ENCODE assay signal across 27 cellular contexts in genomic region chr9:95346021-95346420, GRCh38.
"Had no signal": no experiment of that assay in that cellular context is flagged by ENCODE, and none has a peak within 500 bp of the region (broad histone marks: within the 10 kb centered on the region; RNA-seq: fewer than 3 reads in every experiment).

No MANE protein-coding gene starts in this region.

- ATAC-seq: stimulated activated effector memory CD8-positive, alpha-beta T cell treated with anti-CD3 and anti-CD28 coated beads, Interleukin-12 subunit alpha, Interleukin-12 subunit beta, amount 100 ng/mL, for 72 hours; stimulated activated memory B cell treated with anti-CD40 and anti-IgM and Interleukin-4, amounts not matched to agents 10 μg/mL and 1 μg/mL and 100 μg/mL, for 72 hours; stimulated activated naive B cell treated with anti-CD40 and anti-IgM and Interleukin-4, amounts not matched to agents 10 μg/mL and 1 μg/mL and 100 μg/mL, for 72 hours; stimulated activated naive CD8-positive, alpha-beta T cell treated with anti-CD3 and anti-CD28 coated beads, Interleukin-15, amount 100 ng/mL, for 72 hours; stimulated activated naive CD8-positive, alpha-beta T cell treated with anti-CD3 and anti-CD28 coated beads, Interleukin-15, Interleukin-2, amounts not matched to agents 100 U/mL and 50 U/mL, for 24 hours; upper lobe of right lung had no signal

- H3K27ac Mint-ChIP-seq: stimulated activated effector memory CD8-positive, alpha-beta T cell treated with anti-CD3 and anti-CD28 coated beads, Interleukin-12 subunit alpha, Interleukin-12 subunit beta, amount 100 ng/mL, for 72 hours; stimulated activated memory B cell treated with anti-CD40 and anti-IgM and Interleukin-4, amounts not matched to agents 10 μg/mL and 1 μg/mL and 100 μg/mL, for 72 hours; stimulated activated naive B cell treated with anti-CD40 and anti-IgM and Interleukin-4, amounts not matched to agents 10 μg/mL and 1 μg/mL and 100 μg/mL, for 72 hours; stimulated activated naive CD8-positive, alpha-beta T cell treated with anti-CD3 and anti-CD28 coated beads, Interleukin-15, Interleukin-2, amounts not matched to agents 100 ng/mL and 50 ng/mL, for 24 hours; type B pancreatic cell had no signal

- H3K27me3 ChIP-seq: testis, uterus, vagina had no signal

- H3K9me3 Mint-ChIP-seq: stimulated activated effector memory CD8-positive, alpha-beta T cell treated with anti-CD3 and anti-CD28 coated beads, Interleukin-12 subunit alpha, Interleukin-12 subunit beta, amount 100 ng/mL, for 72 hours; stimulated activated memory B cell treated with anti-CD40 and anti-IgM and Interleukin-4, amounts not matched to agents 10 μg/mL and 1 μg/mL and 100 μg/mL, for 72 hours; stimulated activated naive B cell treated with anti-CD40 and anti-IgM and Interleukin-4, amounts not matched to agents 10 μg/mL and 1 μg/mL and 100 μg/mL, for 72 hours; stimulated activated naive CD8-positive, alpha-beta T cell treated with anti-CD3 and anti-CD28 coated beads, Interleukin-15, amount 100 ng/mL, for 72 hours; stimulated activated naive CD8-positive, alpha-beta T cell treated with anti-CD3 and anti-CD28 coated beads, Interleukin-15, Interleukin-2, amounts not matched to agents 100 ng/mL and 50 ng/mL, for 24 hours; type B pancreatic cell had no signal

- H3K4me3 Mint-ChIP-seq: stimulated activated effector memory CD8-positive, alpha-beta T cell treated with anti-CD3 and anti-CD28 coated beads, Interleukin-12 subunit alpha, Interleukin-12 subunit beta, amount 100 ng/mL, for 72 hours; stimulated activated memory B cell treated with anti-CD40 and anti-IgM and Interleukin-4, amounts not matched to agents 10 μg/mL and 1 μg/mL and 100 μg/mL, for 72 hours; stimulated activated naive B cell treated with anti-CD40 and anti-IgM and Interleukin-4, amounts not matched to agents 10 μg/mL and 1 μg/mL and 100 μg/mL, for 72 hours; stimulated activated naive CD8-positive, alpha-beta T cell treated with anti-CD3 and anti-CD28 coated beads, Interleukin-15, amount 100 ng/mL, for 72 hours; stimulated activated naive CD8-positive, alpha-beta T cell treated with anti-CD3 and anti-CD28 coated beads, Interleukin-15, Interleukin-2, amounts not matched to agents 100 ng/mL and 50 ng/mL, for 24 hours; type B pancreatic cell had no signal

- H3K4me3 ChIP-seq: stomach, suprapubic skin, testis, thoracic aorta, tibial artery, tibial nerve, transverse colon, upper lobe of left lung, upper lobe of right lung, uterus, vagina had no signal

- H3K27ac ChIP-seq: stomach, suprapubic skin, testis, thoracic aorta, tibial artery, tibial nerve, transverse colon, upper lobe of left lung, upper lobe of right lung, uterus, vagina had no signal

- H3K36me3 Mint-ChIP-seq: stimulated activated effector memory CD8-positive, alpha-beta T cell treated with anti-CD3 and anti-CD28 coated beads, Interleukin-12 subunit alpha, Interleukin-12 subunit beta, amount 100 ng/mL, for 72 hours; stimulated activated memory B cell treated with anti-CD40 and anti-IgM and Interleukin-4, amounts not matched to agents 10 μg/mL and 1 μg/mL and 100 μg/mL, for 72 hours; stimulated activated naive B cell treated with anti-CD40 and anti-IgM and Interleukin-4, amounts not matched to agents 10 μg/mL and 1 μg/mL and 100 μg/mL, for 72 hours had no signal

- H3K9me3 ChIP-seq: stomach, suprapubic skin, testis, thoracic aorta, tibial artery, tibial nerve, transverse colon, upper lobe of left lung, upper lobe of right lung, uterus, vagina had no signal

- DNase-seq: stimulated activated CD4-positive, alpha-beta T cell treated with anti-CD3 and anti-CD28 coated beads, Interleukin-2, amount 100 ng/mL, for 48 hours; stimulated activated CD4-positive, alpha-beta T cell treated with anti-CD3 and anti-CD28 coated beads, Interleukin-4, amount 100 ng/mL, for 1 hour; stimulated activated CD4-positive, alpha-beta T cell treated with anti-CD3 and anti-CD28 coated beads, Interleukin-4, amount 100 ng/mL, for 24 hours; stimulated activated CD4-positive, alpha-beta T cell treated with anti-CD3 and anti-CD28 coated beads, Interleukin-4, amount 100 ng/mL, for 4 hours; stimulated activated CD8-positive, alpha-beta memory T cell treated with anti-CD3 and anti-CD28 coated beads, Interleukin-4, amount 100 ng/mL, for 48 hours; stimulated activated naive B cell treated with anti-CD40 and anti-IgM and Interleukin-4, amounts not matched to agents 10 μg/mL and 1 μg/mL and 100 μg/mL, for 72 hours; stimulated activated naive CD4-positive, alpha-beta T cell; stimulated activated naive CD4-positive, alpha-beta T cell treated with Interleukin-2 at 50 U/mL for 16 hours; stimulated activated naive CD8-positive, alpha-beta T cell treated with anti-CD3 and anti-CD28 coated beads, Interleukin-15, amount 100 ng/mL, for 72 hours; stimulated activated naive CD8-positive, alpha-beta T cell treated with anti-CD3 and anti-CD28 coated beads, Interleukin-15, Interleukin-2, amounts not matched to agents 100 U/mL and 50 U/mL, for 24 hours; stomach; substantia nigra; testis; tibial artery; transverse colon; trophoblast cell; upper lobe of left lung; upper lobe of right lung; uterus had no signal

- H3K36me3 ChIP-seq: stomach, suprapubic skin, thoracic aorta, tibial artery, tibial nerve, transverse colon, upper lobe of left lung, upper lobe of right lung, uterus, vagina had no signal
